In the genomic region with DNA sequence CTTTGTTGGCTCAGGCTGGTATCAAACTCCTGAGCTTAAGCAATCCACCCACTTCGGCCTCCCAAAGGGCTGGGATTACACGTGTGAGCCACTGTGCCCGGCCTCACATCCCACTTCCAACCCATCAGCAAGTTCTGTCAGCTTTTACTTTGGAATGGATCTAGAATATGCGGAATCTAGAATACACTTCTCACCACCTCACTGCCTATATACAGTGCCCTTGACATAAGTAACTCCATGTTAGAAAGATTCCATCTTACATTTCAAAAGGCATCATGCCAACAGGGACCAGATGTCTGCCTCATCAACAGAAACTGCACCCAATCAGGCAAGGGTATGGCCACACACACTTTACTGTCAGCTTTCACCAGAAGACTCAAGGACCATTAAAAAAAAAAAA, we compare ENCODE assay signal across 1 cellular context.
TF ChIP-seq lines count a peak whose summit lies in the region.

No MANE protein-coding gene starts in this region.

TF ChIP-seq in HEK293, 187 proteins besides CTCF, POLR2A, EP300 and RAD21 (continued from another document):
- TF ChIP-seq, protein P1, sequence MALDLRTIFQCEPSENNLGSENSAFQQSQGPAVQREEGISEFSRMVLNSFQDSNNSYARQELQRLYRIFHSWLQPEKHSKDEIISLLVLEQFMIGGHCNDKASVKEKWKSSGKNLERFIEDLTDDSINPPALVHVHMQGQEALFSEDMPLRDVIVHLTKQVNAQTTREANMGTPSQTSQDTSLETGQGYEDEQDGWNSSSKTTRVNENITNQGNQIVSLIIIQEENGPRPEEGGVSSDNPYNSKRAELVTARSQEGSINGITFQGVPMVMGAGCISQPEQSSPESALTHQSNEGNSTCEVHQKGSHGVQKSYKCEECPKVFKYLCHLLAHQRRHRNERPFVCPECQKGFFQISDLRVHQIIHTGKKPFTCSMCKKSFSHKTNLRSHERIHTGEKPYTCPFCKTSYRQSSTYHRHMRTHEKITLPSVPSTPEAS (tag by site-specific recombination; IDR thresholded peaks at IDR 0.05) = no peak
- TF ChIP-seq ZNF174 (tag by site-specific recombination; IDR thresholded peaks at IDR 0.05) = no peak
TF ChIP-seq in HEK293: peak in this region for 1.
